1 cellular context compared by ENCODE assay signal in genomic region chr20:62900052-62900691, GRCh38.
TF ChIP-seq lines count a peak whose summit lies in the region.

No MANE protein-coding gene starts in this region.

TF ChIP-seq in HepG2, 621 proteins besides CTCF, POLR2A, EP300 and RAD21 (continued from another document and continues in another):
- TF ChIP-seq BRF2 (CRISPR knock-in tag; IDR thresholded peaks at IDR 0.05) (no peak), ZNF614 (CRISPR knock-in tag; IDR thresholded peaks at IDR 0.05; ENCODE audit: borderline replicate concordance) (no peak), MIXL1 (CRISPR knock-in tag; IDR thresholded peaks at IDR 0.05) (peak; percentile 83; the same call in 1 of the 2 replicates), ARID2 (CRISPR knock-in tag; IDR thresholded peaks at IDR 0.05; ENCODE audit: borderline replicate concordance) (0 out of 2 replicates have a peak, but pooled peaks have one; percentile 75), ZNF589 (CRISPR knock-in tag; conservative IDR thresholded peaks at IDR 0.05) (peak; percentile 40; the same call in 1 of the 2 replicates), ZGPAT (CRISPR knock-in tag; IDR thresholded peaks at IDR 0.05) (peak; percentile 85), ZFP82 (CRISPR knock-in tag; IDR thresholded peaks at IDR 0.05; ENCODE audit: borderline replicate concordance) (no peak), ZBTB37 (CRISPR knock-in tag; IDR thresholded peaks at IDR 0.05) (peak; percentile 56; the same call in 1 of the 2 replicates), ELF4 (CRISPR knock-in tag; IDR thresholded peaks at IDR 0.05; ENCODE audit: borderline replicate concordance) (peak; percentile 48; the same call in 1 of the 2 replicates), PAF1 (CRISPR knock-in tag; IDR thresholded peaks at IDR 0.05) (peak; percentile 98), ZBTB43 (CRISPR knock-in tag; conservative IDR thresholded peaks at IDR 0.05) (peak; percentile 42; the same call in 1 of the 2 replicates), RXRB (CRISPR knock-in tag; IDR thresholded peaks at IDR 0.05; ENCODE audit: borderline replicate concordance) (peak; percentile 34; the same call in 1 of the 2 replicates), KDM1A (CRISPR knock-in tag; IDR thresholded peaks at IDR 0.05) (no peak), ZNF282 (IDR thresholded peaks at IDR 0.05; ENCODE audit: partially characterized antibody) (no peak), ZEB1 (IDR thresholded peaks at IDR 0.05; ENCODE audit: insufficient replicate concordance, low read depth) (no peak), GPN1 (CRISPR knock-in tag; IDR thresholded peaks at IDR 0.05; ENCODE audit: borderline replicate concordance) (no peak), ZNF251 (CRISPR knock-in tag; IDR thresholded peaks at IDR 0.05) (no peak), ONECUT2 (CRISPR knock-in tag; IDR thresholded peaks at IDR 0.05) (peak; percentile 28; the same call in 1 of the 2 replicates), THRA (CRISPR knock-in tag; IDR thresholded peaks at IDR 0.05; ENCODE audit: borderline replicate concordance) (peak; percentile 82), SALL1 (CRISPR knock-in tag; IDR thresholded peaks at IDR 0.05) (peak; percentile 76), SAP130 (CRISPR knock-in tag; IDR thresholded peaks at IDR 0.05; ENCODE audit: low read depth) (peak; percentile 69), ZBTB4 (CRISPR knock-in tag; IDR thresholded peaks at IDR 0.05; ENCODE audit: borderline replicate concordance) (peak; percentile 76; the same call in 1 of the 2 replicates), ZNF253 (CRISPR knock-in tag; IDR thresholded peaks at IDR 0.05; ENCODE audit: borderline replicate concordance) (peak; percentile 54; the same call in 1 of the 2 replicates), ZNF317 (CRISPR knock-in tag; IDR thresholded peaks at IDR 0.05) (no peak), ZSCAN25 (CRISPR knock-in tag; IDR thresholded peaks at IDR 0.05) (peak; percentile 71), ZNF562 (CRISPR knock-in tag; IDR thresholded peaks at IDR 0.05; ENCODE audit: borderline replicate concordance) (no peak), HOXD1 (CRISPR knock-in tag; IDR thresholded peaks at IDR 0.05) (peak; percentile 70; the same call in 1 of the 2 replicates), ZSCAN12 (CRISPR knock-in tag; IDR thresholded peaks at IDR 0.05) (peak; percentile 78; the same call in 1 of the 2 replicates), NFKBIZ (CRISPR knock-in tag; IDR thresholded peaks at IDR 0.05) (no peak; the same call in 1 of the 2 replicates), ZNF549 (CRISPR knock-in tag; IDR thresholded peaks at IDR 0.05) (peak; percentile 62; the same call in 1 of the 2 replicates), PRDM15 (CRISPR knock-in tag; IDR thresholded peaks at IDR 0.05) (peak; percentile 49; the same call in 1 of the 2 replicates), GABPB1 (CRISPR knock-in tag; IDR thresholded peaks at IDR 0.05) (peak; percentile 59; the same call in 1 of the 2 replicates)
- TF ChIP-seq, protein P1, sequence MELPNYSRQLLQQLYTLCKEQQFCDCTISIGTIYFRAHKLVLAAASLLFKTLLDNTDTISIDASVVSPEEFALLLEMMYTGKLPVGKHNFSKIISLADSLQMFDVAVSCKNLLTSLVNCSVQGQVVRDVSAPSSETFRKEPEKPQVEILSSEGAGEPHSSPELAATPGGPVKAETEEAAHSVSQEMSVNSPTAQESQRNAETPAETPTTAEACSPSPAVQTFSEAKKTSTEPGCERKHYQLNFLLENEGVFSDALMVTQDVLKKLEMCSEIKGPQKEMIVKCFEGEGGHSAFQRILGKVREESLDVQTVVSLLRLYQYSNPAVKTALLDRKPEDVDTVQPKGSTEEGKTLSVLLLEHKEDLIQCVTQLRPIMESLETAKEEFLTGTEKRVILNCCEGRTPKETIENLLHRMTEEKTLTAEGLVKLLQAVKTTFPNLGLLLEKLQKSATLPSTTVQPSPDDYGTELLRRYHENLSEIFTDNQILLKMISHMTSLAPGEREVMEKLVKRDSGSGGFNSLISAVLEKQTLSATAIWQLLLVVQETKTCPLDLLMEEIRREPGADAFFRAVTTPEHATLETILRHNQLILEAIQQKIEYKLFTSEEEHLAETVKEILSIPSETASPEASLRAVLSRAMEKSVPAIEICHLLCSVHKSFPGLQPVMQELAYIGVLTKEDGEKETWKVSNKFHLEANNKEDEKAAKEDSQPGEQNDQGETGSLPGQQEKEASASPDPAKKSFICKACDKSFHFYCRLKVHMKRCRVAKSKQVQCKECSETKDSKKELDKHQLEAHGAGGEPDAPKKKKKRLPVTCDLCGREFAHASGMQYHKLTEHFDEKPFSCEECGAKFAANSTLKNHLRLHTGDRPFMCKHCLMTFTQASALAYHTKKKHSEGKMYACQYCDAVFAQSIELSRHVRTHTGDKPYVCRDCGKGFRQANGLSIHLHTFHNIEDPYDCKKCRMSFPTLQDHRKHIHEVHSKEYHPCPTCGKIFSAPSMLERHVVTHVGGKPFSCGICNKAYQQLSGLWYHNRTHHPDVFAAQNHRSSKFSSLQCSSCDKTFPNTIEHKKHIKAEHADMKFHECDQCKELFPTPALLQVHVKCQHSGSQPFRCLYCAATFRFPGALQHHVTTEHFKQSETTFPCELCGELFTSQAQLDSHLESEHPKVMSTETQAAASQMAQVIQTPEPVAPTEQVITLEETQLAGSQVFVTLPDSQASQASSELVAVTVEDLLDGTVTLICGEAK (IDR thresholded peaks at IDR 0.05) = no peak
- TF ChIP-seq, protein P1 (CRISPR knock-in tag; IDR thresholded peaks at IDR 0.05) = peak; percentile 47; the same call in 1 of the 2 replicates
